Comparison of ENCODE assay signal across 16 cellular contexts in the genomic region with DNA sequence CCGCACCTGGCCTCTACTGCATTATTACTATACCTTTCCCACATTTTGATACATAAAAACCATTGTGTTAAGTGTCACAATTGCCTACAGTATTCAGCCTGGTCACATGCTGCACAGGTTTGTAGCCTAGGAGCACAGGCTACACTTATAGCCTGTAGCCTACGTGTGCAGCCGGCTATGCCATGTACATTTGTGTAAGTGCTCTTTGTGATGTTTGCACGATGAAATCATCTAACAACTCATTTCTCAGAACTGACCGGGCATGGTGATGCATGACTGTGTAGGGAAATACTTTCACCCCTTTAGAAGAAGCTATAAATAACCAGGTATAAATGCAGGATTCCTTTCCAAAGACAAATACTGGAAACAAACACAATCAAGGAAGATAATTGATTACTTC. TPM values are rescaled to one million over a fixed set of nuclear protein-coding genes. Genes with fewer than 3 reads are reported as not detected.
DNase-seq lines count a peak whose midpoint lies in the region; ATAC-seq and TF ChIP-seq lines count a peak whose summit lies in the region.
"Had no signal": no experiment of that assay in that cellular context is flagged by ENCODE, and none has a peak within 500 bp of the region (broad histone marks: within the 10 kb centered on the region; RNA-seq: fewer than 3 reads in every experiment).

No MANE protein-coding gene starts in this region.

- no peak overlapping the region for H3K4me3 Mint-ChIP-seq in CD8-positive, alpha-beta T cell
- H3K4me3 Mint-ChIP-seq: CD4-positive, alpha-beta T cell had no signal

- no peaks in the 10 kb centered on the region for H3K27me3 ChIP-seq in lung (ENCODE audit: control insufficient read depth, insufficient read depth)
- H3K27me3 ChIP-seq in CD8-positive, alpha-beta T cell (ENCODE audit: insufficient read depth, low read length), result peaks cover 8% of the 10 kb centered on the region

- TF ChIP-seq CTCF in choroid plexus epithelial cell (conservative IDR thresholded peaks at IDR 0.05; ENCODE audit: low read depth, low read length) (no peak), lung (IDR thresholded peaks at IDR 0.05; ENCODE audit: control extremely low read depth, extremely low read depth) (no peak)
- TF ChIP-seq CTCF in CD8-positive, alpha-beta T cell (IDR thresholded peaks at IDR 0.05), result no peak

- ATAC-seq in lung (ENCODE audit: insufficient read depth, low FRiP score), result peak; percentile 77
- ATAC-seq in HG03571 (IDR thresholded peaks at IDR 0.05; ENCODE audit: unreplicated experiment), result no peak
- ATAC-seq in HG02763 (IDR thresholded peaks at IDR 0.05; ENCODE audit: unreplicated experiment), result no peak
- no peak for ATAC-seq in CD8-positive, alpha-beta T cell
- ATAC-seq: GM12878, HCT116 had no signal

- DNase-seq in CD1c-positive myeloid dendritic cell (ENCODE audit: extremely low spot score), result peak; percentile 68
- peak; percentile 63 for DNase-seq in NCI-H2029 treated with DMSO at 0.1 percent for 48 hours (lab: John Stamatoyannopoulos, UW)
- DNase-seq in choroid plexus epithelial cell (ENCODE audit: low read depth), result peak; percentile 80
- DNase-seq in lung (ENCODE audit: low spot score), result no peak
- DNase-seq in NOMO-1 treated with dmso at 0.1 percent for 144 hours (lab: John Stamatoyannopoulos, UW; ENCODE audit: unreplicated experiment), result no peak
- no peak for DNase-seq in CD8-positive, alpha-beta T cell
- DNase-seq: activated CD4-positive, alpha-beta T cell treated with anti-CD3 and anti-CD28 coated beads, Interleukin-2, amount 50 U/mL, for 48 hours; activated naive CD4-positive, alpha-beta T cell treated with anti-CD3 and anti-CD28 coated beads, Interleukin-2, amount 50 U/mL, for 16 hours; CD4-positive, alpha-beta T cell; NCI-H526 treated with DMSO at 0.1 percent for 48 hours; occipital lobe had no signal

- 48 to 57% methylated on average over 5 of the region's 5 CpGs for WGBS in lung, 2 donors

- no peaks in the 10 kb centered on the region for H3K9me3 ChIP-seq in lung (ENCODE audit: control insufficient read depth in 2 of 2, insufficient read depth in 1 of 2, low read length in 1 of 2)
- H3K9me3 ChIP-seq in CD8-positive, alpha-beta T cell (ENCODE audit: low read length), result no peaks in the 10 kb centered on the region

- H3K9me3 Mint-ChIP-seq in CD8-positive, alpha-beta T cell, result no peaks in the 10 kb centered on the region
- H3K9me3 Mint-ChIP-seq: CD4-positive, alpha-beta T cell had no signal

- CTCF ChIA-PET in CD8-positive, alpha-beta T cell (lab: Charles Lee), result no interaction called here

- no peak overlapping the region for H3K27ac Mint-ChIP-seq in CD8-positive, alpha-beta T cell
- H3K27ac Mint-ChIP-seq: CD4-positive, alpha-beta T cell had no signal

- H3K4me1 ChIP-seq in lung (ENCODE audit: control insufficient read depth in 2 of 2, insufficient read depth in 2 of 2, low read length in 2 of 2), result peaks cover 0 to 9% of the 10 kb centered on the region in 2 donors
- H3K4me1 ChIP-seq in CD8-positive, alpha-beta T cell (ENCODE audit: insufficient read depth, low read length), result no peaks in the 10 kb centered on the region

- POLR2A ChIA-PET in CD8-positive, alpha-beta T cell (lab: Charles Lee), result no interaction called here

- no peaks in the 10 kb centered on the region for H3K36me3 ChIP-seq in lung (ENCODE audit: control insufficient read depth in 2 of 2, insufficient read depth in 2 of 2, low read length in 2 of 2)
- H3K36me3 ChIP-seq in CD8-positive, alpha-beta T cell (ENCODE audit: insufficient read depth, low read length), result no peaks in the 10 kb centered on the region

- intact Hi-C loops in CD8-positive, alpha-beta T cell (cut with DNase I, micrococcal nuclease), result no loop called here

- H3K27ac ChIP-seq in lung (ENCODE audit: low read depth in 1 of 2, low read length in 1 of 2), result no peak overlapping the region
- H3K27ac ChIP-seq in CD8-positive, alpha-beta T cell (ENCODE audit: low read depth, low read length), result no peak overlapping the region

- no peaks in the 10 kb centered on the region for H3K4me1 Mint-ChIP-seq in CD8-positive, alpha-beta T cell (ENCODE audit: low read depth)

- peaks cover 26% of the 10 kb centered on the region for H3K27me3 Mint-ChIP-seq in CD8-positive, alpha-beta T cell (ENCODE audit: low read depth)

- no peak overlapping the region for H3K4me3 ChIP-seq in choroid plexus epithelial cell (ENCODE audit: low read depth, low read length)
- no peak overlapping the region for H3K4me3 ChIP-seq in lung
- H3K4me3 ChIP-seq in CD8-positive, alpha-beta T cell (ENCODE audit: low read depth, low read length), result no peak overlapping the region
- H3K4me3 ChIP-seq: GM12878 had no signal

- no peaks in the 10 kb centered on the region for H3K36me3 Mint-ChIP-seq in CD8-positive, alpha-beta T cell

RNA-seq across cellular contexts. Expression of a gene that starts 12.1 kb away (rescaled TPM):
- total RNA-seq in lung, result 10 to 100 TPM; 26.1 to 30.3 TPM
- 10 to 100 TPM in 1 of 2 donors, 1 to 10 TPM in 1; 8.6 to 15.9 TPM for polyA plus RNA-seq in lung
- total RNA-seq in CD8-positive, alpha-beta T cell, result not detected
- total RNA-seq: CD4-positive, alpha-beta T cell; GM12878; T-helper 1 cell treated with Interleukin-12 subunit alpha and Interleukin-12 subunit beta and Interleukin-4 antibody, amounts not matched to agents 30 ng/mL and 1 ng/mL, for 36 hours had no signal
- polyA plus RNA-seq: GM12878 had no signal

Comparison
In these comparisons a context has a peak if more than half of its experiments do, and no peak if none do; other contexts are left out.
1. DNase-seq: peak in CD1c-positive myeloid dendritic cell (single experiment), NCI-H2029 treated with DMSO at 0.1 percent for 48 hours (single experiment) and choroid plexus epithelial cell (single experiment); none in lung (single experiment), NOMO-1 treated with dmso at 0.1 percent for 144 hours (single experiment) and CD8-positive, alpha-beta T cell (0 of 7).
2. RNA of a gene that starts 12.1 kb away (total RNA-seq): 26.1 to 30.3 TPM in lung; not detected in CD8-positive, alpha-beta T cell; every median in the first group is over 10 times any median in the second.